1 cellular context compared by ENCODE assay signal in genomic region chr17:8304181-8304910, GRCh38.
TF ChIP-seq lines count a peak whose summit lies in the region.

No MANE protein-coding gene starts in this region.

TF ChIP-seq in HepG2, 621 proteins besides CTCF, POLR2A, EP300 and RAD21 (continued from another document):
- TF ChIP-seq MAX (IDR thresholded peaks at IDR 0.05) = peak; percentile 28; the same call in 1 of the 2 replicates
- no peak for TF ChIP-seq ZNF260 (CRISPR knock-in tag; IDR thresholded peaks at IDR 0.05; ENCODE audit: borderline replicate concordance, low read depth)
- TF ChIP-seq FOXC1 (CRISPR knock-in tag; IDR thresholded peaks at IDR 0.05; ENCODE audit: borderline replicate concordance) = no peak
- no peak for TF ChIP-seq ATM (IDR thresholded peaks at IDR 0.05; ENCODE audit: borderline replicate concordance)
- TF ChIP-seq KMT2A (CRISPR knock-in tag; IDR thresholded peaks at IDR 0.05) = no peak
- no peak for TF ChIP-seq ZNF12 (CRISPR knock-in tag; IDR thresholded peaks at IDR 0.05)
- no peak for TF ChIP-seq ZNF207 (IDR thresholded peaks at IDR 0.05; ENCODE audit: borderline replicate concordance)
- no peak for TF ChIP-seq FLYWCH1 (CRISPR knock-in tag; IDR thresholded peaks at IDR 0.05)
- no peak for TF ChIP-seq NONO (IDR thresholded peaks at IDR 0.05)
- no peak for TF ChIP-seq NONO (CRISPR knock-in tag; conservative IDR thresholded peaks at IDR 0.05)
- no peak for TF ChIP-seq ZNF17 (CRISPR knock-in tag; IDR thresholded peaks at IDR 0.05)
- TF ChIP-seq YEATS2 (CRISPR knock-in tag; IDR thresholded peaks at IDR 0.05; ENCODE audit: borderline replicate concordance) = no peak
- no peak for TF ChIP-seq KDM2A (CRISPR knock-in tag; IDR thresholded peaks at IDR 0.05; ENCODE audit: borderline replicate concordance, low read depth)
- no peak for TF ChIP-seq ZNF564 (CRISPR knock-in tag; IDR thresholded peaks at IDR 0.05)
- TF ChIP-seq ZNF567 (CRISPR knock-in tag; IDR thresholded peaks at IDR 0.05; ENCODE audit: borderline replicate concordance) = no peak
- no peak for TF ChIP-seq ZNF251 (CRISPR knock-in tag; IDR thresholded peaks at IDR 0.05)
- TF ChIP-seq HNRNPL (IDR thresholded peaks at IDR 0.05; ENCODE audit: low read depth, low read length) = no peak
- no peak for TF ChIP-seq ZNF740 (CRISPR knock-in tag; IDR thresholded peaks at IDR 0.05)
- no peak for TF ChIP-seq ZNF281 (CRISPR knock-in tag; IDR thresholded peaks at IDR 0.05; ENCODE audit: borderline replicate concordance)
- TF ChIP-seq ZNF770 (CRISPR knock-in tag; IDR thresholded peaks at IDR 0.05) = peak; percentile 92
- no peak for TF ChIP-seq LRRFIP1 (CRISPR knock-in tag; conservative IDR thresholded peaks at IDR 0.05)
- no peak for TF ChIP-seq FOXM1 (CRISPR knock-in tag; IDR thresholded peaks at IDR 0.05)
- TF ChIP-seq TCF7L2 (IDR thresholded peaks at IDR 0.05; ENCODE audit: low read depth, low read length) = no peak
- 0 out of 2 replicates have a peak, but pooled peaks have one; percentile 33 for TF ChIP-seq ZMYM2 (CRISPR knock-in tag; IDR thresholded peaks at IDR 0.05)
- no peak for TF ChIP-seq STAG1 (CRISPR knock-in tag; IDR thresholded peaks at IDR 0.05)
